In the genomic region with DNA sequence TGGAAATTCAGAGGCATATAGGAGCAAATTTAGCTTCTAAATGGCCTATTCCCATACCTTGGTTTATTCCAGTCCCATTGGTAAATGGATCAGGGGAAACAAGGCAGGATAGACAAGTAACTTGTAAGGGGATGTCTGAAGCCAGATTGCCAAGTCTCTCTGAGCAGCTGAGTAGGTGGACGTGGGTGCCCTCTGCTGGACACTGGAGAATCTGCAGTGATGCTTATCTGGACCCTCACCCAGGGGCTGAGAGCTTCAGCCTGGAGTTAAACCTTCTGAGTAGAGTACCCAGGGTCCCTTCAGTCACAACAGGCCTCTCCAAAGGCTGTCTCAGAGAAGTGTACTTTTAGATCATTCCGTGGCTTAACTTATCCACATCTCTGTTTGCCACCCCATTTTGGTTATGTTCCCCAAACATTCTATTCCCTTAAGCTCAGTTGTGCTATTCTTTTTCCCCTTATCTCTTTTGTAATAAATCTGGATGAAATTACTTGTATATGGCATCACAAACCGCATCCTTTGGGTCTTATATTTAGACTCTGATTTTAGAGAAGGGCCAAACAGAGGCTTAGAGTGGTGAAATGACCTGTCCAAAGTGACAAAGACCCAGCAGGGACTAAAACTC, we compare ENCODE assay signal across 8 cellular contexts.
DNase-seq lines count a peak whose midpoint lies in the region; ATAC-seq and TF ChIP-seq lines count a peak whose summit lies in the region.

No MANE protein-coding gene starts in this region.

- peaks cover 10% of the 10 kb centered on the region for H3K27me3 Mint-ChIP-seq in T-helper 17 cell

- 11% methylated on average over 3 of the region's 3 CpGs for WGBS in smooth muscle cell (ENCODE audit: low lambda C conversion rate)

- peak overlapping the region; percentile 64 for H2AFZ ChIP-seq in smooth muscle cell (ENCODE audit: low read depth)

- H3K4me3 Mint-ChIP-seq in T-helper 17 cell: no peak overlapping the region

- H3K4me3 ChIP-seq in smooth muscle cell: no peak overlapping the region

- no peaks in the 10 kb centered on the region for H3K79me2 ChIP-seq in smooth muscle cell (ENCODE audit: low read depth)

- H4K20me1 ChIP-seq in smooth muscle cell (ENCODE audit: low read depth): no peaks in the 10 kb centered on the region

- no peak overlapping the region for H3K27ac Mint-ChIP-seq in T-helper 17 cell

- no peaks in the 10 kb centered on the region for H3K4me1 ChIP-seq in smooth muscle cell (ENCODE audit: low read depth)

- no peaks in the 10 kb centered on the region for H3K36me3 ChIP-seq in smooth muscle cell (ENCODE audit: low read depth)

- H3K9me3 ChIP-seq in T-helper 17 cell (ENCODE audit: control insufficient read depth, low read length, poor library complexity, severe bottlenecking): no peaks in the 10 kb centered on the region
- no peaks in the 10 kb centered on the region for H3K9me3 ChIP-seq in smooth muscle cell (replicated peaks; ENCODE audit: low read depth)

- H3K4me1 Mint-ChIP-seq in T-helper 17 cell: peaks cover 6% of the 10 kb centered on the region

- H3K4me2 ChIP-seq in smooth muscle cell: peak overlapping the region; percentile 31

- H3K27me3 ChIP-seq in smooth muscle cell (ENCODE audit: low read depth): no peaks in the 10 kb centered on the region

- TF ChIP-seq CTCF in smooth muscle cell (IDR thresholded peaks at IDR 0.05; ENCODE audit: borderline replicate concordance, insufficient read depth, poor library complexity, severe bottlenecking): peak; percentile 89

- no peaks in the 10 kb centered on the region for H3K36me3 Mint-ChIP-seq in T-helper 17 cell (ENCODE audit: low read depth)

- H3F3A ChIP-seq in smooth muscle cell (ENCODE audit: low read depth): no peaks in the 10 kb centered on the region

- DNase-seq in GM03348 (ENCODE audit: low spot score): peak; percentile 81
- peak; percentile 8 for DNase-seq in GOT3 (lab: John Stamatoyannopoulos, UW)
- peak; percentile 46 for DNase-seq in M059J (ENCODE audit: low read depth)
- DNase-seq in T-helper 17 cell: peak; percentile 39 to 62 (median 45)
- DNase-seq in amygdala (lab: John Stamatoyannopoulos, UW): peak in 44 of 56 donors; percentile 1 to 68 (median 13)
- peak; percentile 48 for DNase-seq in hepatic stellate cell (ENCODE audit: low spot score)
- DNase-seq in smooth muscle cell (lab: John Stamatoyannopoulos, UW; ENCODE audit: unreplicated experiment): peak; percentile 6

- H3K9ac ChIP-seq in smooth muscle cell (ENCODE audit: low read depth): no peak overlapping the region

- no peak overlapping the region for H3K27ac ChIP-seq in smooth muscle cell (ENCODE audit: low read depth)

- peak; percentile 76 for ATAC-seq in T-helper 17 cell
- no peak for ATAC-seq in HG03108 (IDR thresholded peaks at IDR 0.05; ENCODE audit: unreplicated experiment)

Comparison
In these comparisons a context has a peak if more than half of its experiments do, and no peak if none do; other contexts are left out.
1. DNase-seq: peak in every context shown above with its lines; median percentile 81 in GM03348; 48 in hepatic stellate cell; 46 in M059J; 45 in T-helper 17 cell; 13 in amygdala; 8 in GOT3; 6 in smooth muscle cell.